1 cellular context compared by ENCODE assay signal in the genomic region with DNA sequence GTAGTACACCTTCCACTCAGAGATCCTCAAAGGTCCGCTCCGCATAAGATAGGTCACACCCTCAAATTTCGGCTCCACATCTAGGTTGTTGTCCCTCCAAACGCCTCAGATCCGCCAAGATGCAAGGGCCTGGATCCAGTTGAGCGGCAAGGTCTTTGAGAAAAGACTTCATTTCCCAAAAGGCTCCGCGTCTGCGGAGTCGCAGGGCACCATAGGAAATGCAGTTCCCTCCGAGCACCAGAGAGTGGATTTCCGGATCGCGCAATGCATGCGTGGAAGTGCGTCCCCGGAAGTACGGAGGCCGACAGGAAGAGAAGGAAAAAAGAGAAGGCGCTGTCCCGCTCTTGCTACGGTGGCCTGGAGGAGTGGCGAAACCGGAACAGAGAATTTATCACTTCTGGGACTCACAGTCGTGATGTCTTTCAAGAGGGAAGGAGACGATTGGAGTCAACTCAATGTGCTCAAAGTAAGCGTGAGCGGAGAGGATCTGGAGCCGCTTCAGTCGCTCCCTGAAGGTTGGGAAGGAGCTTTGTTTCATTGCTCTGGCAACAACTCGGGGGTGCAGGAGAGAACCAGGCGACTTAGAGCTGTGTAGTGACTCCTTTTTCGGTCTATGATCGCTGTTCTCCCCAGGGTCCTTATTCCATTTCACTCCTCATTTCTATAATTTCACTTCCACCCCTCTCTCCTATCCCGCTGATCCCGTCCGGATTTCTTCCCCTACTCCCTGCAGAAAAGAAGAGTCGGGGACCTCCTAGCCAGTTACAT.
A peak's percentile ranks its signal among the peaks of the same experiment; 100 is the strongest.
TF ChIP-seq lines count a peak whose summit lies in the region.

A gene with protein sequence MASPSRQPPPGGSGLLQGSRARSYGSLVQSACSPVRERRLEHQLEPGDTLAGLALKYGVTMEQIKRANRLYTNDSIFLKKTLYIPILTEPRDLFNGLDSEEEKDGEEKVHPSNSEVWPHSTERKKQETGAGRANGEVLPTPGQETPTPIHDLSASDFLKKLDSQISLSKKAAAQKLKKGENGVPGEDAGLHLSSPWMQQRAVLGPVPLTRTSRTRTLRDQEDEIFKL (minus strand): TSS at position 165 of the 768 bp plus-strand sequence. CDS start 644 bp downstream, outside the sequence.
A gene with protein sequence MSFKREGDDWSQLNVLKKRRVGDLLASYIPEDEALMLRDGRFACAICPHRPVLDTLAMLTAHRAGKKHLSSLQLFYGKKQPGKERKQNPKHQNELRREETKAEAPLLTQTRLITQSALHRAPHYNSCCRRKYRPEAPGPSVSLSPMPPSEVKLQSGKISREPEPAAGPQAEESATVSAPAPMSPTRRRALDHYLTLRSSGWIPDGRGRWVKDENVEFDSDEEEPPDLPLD (plus strand): TSS at position 407 of the 768 bp plus-strand sequence. CDS start 9 bp downstream, at position 416.

TF ChIP-seq in HepG2, 621 proteins besides CTCF, POLR2A, EP300 and RAD21 (continued from another document and continues in another):
- TF ChIP-seq, protein P1, sequence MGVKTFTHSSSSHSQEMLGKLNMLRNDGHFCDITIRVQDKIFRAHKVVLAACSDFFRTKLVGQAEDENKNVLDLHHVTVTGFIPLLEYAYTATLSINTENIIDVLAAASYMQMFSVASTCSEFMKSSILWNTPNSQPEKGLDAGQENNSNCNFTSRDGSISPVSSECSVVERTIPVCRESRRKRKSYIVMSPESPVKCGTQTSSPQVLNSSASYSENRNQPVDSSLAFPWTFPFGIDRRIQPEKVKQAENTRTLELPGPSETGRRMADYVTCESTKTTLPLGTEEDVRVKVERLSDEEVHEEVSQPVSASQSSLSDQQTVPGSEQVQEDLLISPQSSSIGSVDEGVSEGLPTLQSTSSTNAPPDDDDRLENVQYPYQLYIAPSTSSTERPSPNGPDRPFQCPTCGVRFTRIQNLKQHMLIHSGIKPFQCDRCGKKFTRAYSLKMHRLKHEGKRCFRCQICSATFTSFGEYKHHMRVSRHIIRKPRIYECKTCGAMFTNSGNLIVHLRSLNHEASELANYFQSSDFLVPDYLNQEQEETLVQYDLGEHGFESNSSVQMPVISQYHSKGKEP (CRISPR knock-in tag; IDR thresholded peaks at IDR 0.05): no peak
- TF ChIP-seq PITX1 (CRISPR knock-in tag; IDR thresholded peaks at IDR 0.05) (peak; percentile 57; the same call in 1 of the 2 replicates), FOXA1 (IDR thresholded peaks at IDR 0.05) (no peak), FOXA1 (CRISPR knock-in tag; IDR thresholded peaks at IDR 0.05) (no peak), ZNF274 (CRISPR knock-in tag; IDR thresholded peaks at IDR 0.05) (peak; percentile 84), RXRA (CRISPR knock-in tag; IDR thresholded peaks at IDR 0.05) (0 out of 2 replicates have a peak, but pooled peaks have one; percentile 42), ZFP37 (CRISPR knock-in tag; IDR thresholded peaks at IDR 0.05; ENCODE audit: borderline replicate concordance) (peak; percentile 36; the same call in 1 of the 2 replicates), ZFP36L1 (CRISPR knock-in tag; IDR thresholded peaks at IDR 0.05) (no peak), ZNF737 (CRISPR knock-in tag; IDR thresholded peaks at IDR 0.05; ENCODE audit: borderline replicate concordance) (no peak; the same call in 1 of the 2 replicates), REPIN1 (CRISPR knock-in tag; IDR thresholded peaks at IDR 0.05; ENCODE audit: borderline replicate concordance, low read depth) (peak; percentile 82; the same call in 1 of the 2 replicates), SRSF1 (optimal IDR thresholded peaks at IDR 0.05; ENCODE audit: low read depth, low read length) (no peak), RNF2 (conservative IDR thresholded peaks at IDR 0.05; ENCODE audit: low read depth) (no peak), ATF7 (IDR thresholded peaks at IDR 0.05) (no peak), ATF7 (CRISPR knock-in tag; IDR thresholded peaks at IDR 0.05) (0 out of 2 replicates have a peak, but pooled peaks have one; percentile 32), ZNF672 (CRISPR knock-in tag; IDR thresholded peaks at IDR 0.05) (no peak), ZNF263 (CRISPR knock-in tag; IDR thresholded peaks at IDR 0.05) (peak; percentile 28; the same call in 1 of the 2 replicates), ZIK1 (CRISPR knock-in tag; IDR thresholded peaks at IDR 0.05; ENCODE audit: borderline replicate concordance, low read depth) (no peak; the same call in 1 of the 2 replicates), SP140L (CRISPR knock-in tag; IDR thresholded peaks at IDR 0.05; ENCODE audit: borderline replicate concordance) (peak; percentile 66; the same call in 1 of the 2 replicates), TBP (CRISPR knock-in tag; IDR thresholded peaks at IDR 0.05) (peak; percentile 93; the same call in 1 of the 2 replicates), NCOA5 (CRISPR knock-in tag; IDR thresholded peaks at IDR 0.05) (no peak), HMGA1 (CRISPR knock-in tag; conservative IDR thresholded peaks at IDR 0.05) (no peak), ZNF34 (CRISPR knock-in tag; IDR thresholded peaks at IDR 0.05; ENCODE audit: borderline replicate concordance) (no peak)
- TF ChIP-seq, protein P2, sequence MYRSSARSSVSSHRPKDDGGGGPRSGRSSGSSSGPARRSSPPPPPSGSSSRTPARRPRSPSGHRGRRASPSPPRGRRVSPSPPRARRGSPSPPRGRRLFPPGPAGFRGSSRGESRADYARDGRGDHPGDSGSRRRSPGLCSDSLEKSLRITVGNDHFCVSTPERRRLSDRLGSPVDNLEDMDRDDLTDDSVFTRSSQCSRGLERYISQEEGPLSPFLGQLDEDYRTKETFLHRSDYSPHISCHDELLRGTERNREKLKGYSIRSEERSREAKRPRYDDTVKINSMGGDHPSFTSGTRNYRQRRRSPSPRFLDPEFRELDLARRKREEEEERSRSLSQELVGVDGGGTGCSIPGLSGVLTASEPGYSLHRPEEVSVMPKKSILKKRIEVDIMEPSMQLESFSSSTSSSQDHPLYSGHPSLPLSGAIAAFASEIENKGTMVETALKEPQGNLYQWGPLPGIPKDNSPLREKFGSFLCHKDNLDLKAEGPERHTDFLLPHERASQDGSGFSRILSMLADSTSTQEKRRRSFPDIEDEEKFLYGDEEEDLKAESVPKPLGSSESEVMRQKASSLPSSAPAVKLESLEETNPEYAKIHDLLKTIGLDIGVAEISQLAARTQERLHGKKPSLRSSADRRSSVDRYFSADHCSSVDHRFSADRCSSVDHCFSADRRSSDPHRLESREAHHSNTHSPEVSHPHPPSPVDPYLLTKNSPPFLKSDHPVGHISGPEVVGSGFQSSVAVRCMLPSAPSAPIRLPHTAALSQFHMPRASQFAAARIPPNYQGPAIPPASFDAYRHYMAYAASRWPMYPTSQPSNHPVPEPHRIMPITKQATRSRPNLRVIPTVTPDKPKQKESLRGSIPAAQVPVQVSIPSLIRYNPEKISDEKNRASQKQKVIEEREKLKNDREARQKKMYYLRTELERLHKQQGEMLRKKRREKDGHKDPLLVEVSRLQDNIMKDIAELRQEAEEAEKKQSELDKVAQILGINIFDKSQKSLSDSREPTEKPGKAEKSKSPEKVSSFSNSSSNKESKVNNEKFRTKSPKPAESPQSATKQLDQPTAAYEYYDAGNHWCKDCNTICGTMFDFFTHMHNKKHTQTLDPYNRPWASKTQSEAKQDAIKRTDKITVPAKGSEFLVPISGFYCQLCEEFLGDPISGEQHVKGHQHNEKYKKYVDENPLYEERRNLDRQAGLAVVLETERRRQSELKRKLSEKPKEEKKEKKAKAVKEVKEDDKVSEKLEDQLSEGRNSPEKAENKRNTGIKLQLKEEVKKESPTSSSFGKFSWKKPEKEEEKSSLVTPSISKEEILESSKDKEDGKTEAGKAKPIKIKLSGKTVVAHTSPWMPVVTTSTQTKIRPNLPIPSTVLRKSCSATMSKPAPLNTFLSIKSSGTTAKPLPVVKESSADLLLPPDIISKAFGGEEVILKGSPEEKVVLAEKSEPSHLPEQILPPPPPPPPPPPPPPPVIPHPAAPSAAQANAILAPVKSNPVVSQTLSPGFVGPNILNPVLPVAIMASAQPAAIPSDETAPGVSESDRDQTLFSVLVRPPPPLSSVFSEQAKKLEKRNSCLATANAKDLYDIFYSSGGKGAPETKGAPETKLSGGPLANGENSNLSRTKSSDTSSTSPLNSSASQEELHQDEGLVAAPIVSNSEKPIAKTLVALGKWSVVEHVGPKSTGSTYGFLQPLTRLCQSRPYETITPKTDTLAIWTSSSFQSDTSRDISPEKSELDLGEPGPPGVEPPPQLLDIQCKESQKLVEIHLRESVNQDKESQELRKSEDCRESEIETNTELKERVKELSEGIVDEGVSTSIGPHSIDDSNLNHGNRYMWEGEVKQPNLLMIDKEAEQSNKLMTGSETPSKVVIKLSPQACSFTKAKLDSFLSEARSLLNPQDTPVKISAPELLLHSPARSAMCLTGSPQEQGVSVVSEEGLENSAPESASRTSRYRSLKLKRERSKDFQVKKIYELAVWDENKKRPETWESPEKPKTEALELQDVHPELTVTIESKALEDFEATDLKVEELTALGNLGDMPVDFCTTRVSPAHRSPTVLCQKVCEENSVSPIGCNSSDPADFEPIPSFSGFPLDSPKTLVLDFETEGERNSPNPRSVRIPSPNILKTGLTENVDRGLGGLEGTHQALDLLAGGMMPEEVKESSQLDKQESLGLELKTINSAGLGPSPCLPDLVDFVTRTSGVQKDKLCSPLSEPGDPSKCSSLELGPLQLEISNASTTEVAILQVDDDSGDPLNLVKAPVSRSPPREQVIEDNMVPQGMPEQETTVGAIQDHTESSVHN (CRISPR knock-in tag; IDR thresholded peaks at IDR 0.05): no peak
- TF ChIP-seq, protein P3, sequence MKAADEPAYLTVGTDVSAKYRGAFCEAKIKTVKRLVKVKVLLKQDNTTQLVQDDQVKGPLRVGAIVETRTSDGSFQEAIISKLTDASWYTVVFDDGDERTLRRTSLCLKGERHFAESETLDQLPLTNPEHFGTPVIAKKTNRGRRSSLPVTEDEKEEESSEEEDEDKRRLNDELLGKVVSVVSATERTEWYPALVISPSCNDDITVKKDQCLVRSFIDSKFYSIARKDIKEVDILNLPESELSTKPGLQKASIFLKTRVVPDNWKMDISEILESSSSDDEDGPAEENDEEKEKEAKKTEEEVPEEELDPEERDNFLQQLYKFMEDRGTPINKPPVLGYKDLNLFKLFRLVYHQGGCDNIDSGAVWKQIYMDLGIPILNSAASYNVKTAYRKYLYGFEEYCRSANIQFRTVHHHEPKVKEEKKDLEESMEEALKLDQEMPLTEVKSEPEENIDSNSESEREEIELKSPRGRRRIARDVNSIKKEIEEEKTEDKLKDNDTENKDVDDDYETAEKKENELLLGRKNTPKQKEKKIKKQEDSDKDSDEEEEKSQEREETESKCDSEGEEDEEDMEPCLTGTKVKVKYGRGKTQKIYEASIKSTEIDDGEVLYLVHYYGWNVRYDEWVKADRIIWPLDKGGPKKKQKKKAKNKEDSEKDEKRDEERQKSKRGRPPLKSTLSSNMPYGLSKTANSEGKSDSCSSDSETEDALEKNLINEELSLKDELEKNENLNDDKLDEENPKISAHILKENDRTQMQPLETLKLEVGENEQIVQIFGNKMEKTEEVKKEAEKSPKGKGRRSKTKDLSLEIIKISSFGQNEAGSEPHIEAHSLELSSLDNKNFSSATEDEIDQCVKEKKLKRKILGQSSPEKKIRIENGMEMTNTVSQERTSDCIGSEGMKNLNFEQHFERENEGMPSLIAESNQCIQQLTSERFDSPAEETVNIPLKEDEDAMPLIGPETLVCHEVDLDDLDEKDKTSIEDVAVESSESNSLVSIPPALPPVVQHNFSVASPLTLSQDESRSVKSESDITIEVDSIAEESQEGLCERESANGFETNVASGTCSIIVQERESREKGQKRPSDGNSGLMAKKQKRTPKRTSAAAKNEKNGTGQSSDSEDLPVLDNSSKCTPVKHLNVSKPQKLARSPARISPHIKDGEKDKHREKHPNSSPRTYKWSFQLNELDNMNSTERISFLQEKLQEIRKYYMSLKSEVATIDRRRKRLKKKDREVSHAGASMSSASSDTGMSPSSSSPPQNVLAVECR (CRISPR knock-in tag; IDR thresholded peaks at IDR 0.05; ENCODE audit: borderline replicate concordance): peak; percentile 97
- TF ChIP-seq, protein P4, sequence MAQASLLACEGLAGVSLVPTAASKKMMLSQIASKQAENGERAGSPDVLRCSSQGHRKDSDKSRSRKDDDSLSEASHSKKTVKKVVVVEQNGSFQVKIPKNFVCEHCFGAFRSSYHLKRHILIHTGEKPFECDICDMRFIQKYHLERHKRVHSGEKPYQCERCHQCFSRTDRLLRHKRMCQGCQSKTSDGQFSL (CRISPR knock-in tag; IDR thresholded peaks at IDR 0.05): peak; percentile 73; the same call in 1 of the 2 replicates
- TF ChIP-seq, protein P5, sequence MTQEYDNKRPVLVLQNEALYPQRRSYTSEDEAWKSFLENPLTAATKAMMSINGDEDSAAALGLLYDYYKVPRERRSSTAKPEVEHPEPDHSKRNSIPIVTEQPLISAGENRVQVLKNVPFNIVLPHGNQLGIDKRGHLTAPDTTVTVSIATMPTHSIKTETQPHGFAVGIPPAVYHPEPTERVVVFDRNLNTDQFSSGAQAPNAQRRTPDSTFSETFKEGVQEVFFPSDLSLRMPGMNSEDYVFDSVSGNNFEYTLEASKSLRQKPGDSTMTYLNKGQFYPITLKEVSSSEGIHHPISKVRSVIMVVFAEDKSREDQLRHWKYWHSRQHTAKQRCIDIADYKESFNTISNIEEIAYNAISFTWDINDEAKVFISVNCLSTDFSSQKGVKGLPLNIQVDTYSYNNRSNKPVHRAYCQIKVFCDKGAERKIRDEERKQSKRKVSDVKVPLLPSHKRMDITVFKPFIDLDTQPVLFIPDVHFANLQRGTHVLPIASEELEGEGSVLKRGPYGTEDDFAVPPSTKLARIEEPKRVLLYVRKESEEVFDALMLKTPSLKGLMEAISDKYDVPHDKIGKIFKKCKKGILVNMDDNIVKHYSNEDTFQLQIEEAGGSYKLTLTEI (CRISPR knock-in tag; conservative IDR thresholded peaks at IDR 0.05): no peak
- TF ChIP-seq, protein P6, sequence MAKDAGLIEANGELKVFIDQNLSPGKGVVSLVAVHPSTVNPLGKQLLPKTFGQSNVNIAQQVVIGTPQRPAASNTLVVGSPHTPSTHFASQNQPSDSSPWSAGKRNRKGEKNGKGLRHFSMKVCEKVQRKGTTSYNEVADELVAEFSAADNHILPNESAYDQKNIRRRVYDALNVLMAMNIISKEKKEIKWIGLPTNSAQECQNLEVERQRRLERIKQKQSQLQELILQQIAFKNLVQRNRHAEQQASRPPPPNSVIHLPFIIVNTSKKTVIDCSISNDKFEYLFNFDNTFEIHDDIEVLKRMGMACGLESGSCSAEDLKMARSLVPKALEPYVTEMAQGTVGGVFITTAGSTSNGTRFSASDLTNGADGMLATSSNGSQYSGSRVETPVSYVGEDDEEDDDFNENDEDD (CRISPR knock-in tag; IDR thresholded peaks at IDR 0.05; ENCODE audit: borderline replicate concordance): peak; percentile 76; the same call in 1 of the 2 replicates
- TF ChIP-seq, protein P7, sequence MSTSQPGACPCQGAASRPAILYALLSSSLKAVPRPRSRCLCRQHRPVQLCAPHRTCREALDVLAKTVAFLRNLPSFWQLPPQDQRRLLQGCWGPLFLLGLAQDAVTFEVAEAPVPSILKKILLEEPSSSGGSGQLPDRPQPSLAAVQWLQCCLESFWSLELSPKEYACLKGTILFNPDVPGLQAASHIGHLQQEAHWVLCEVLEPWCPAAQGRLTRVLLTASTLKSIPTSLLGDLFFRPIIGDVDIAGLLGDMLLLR (CRISPR knock-in tag; IDR thresholded peaks at IDR 0.05): no peak
- TF ChIP-seq, protein P8, sequence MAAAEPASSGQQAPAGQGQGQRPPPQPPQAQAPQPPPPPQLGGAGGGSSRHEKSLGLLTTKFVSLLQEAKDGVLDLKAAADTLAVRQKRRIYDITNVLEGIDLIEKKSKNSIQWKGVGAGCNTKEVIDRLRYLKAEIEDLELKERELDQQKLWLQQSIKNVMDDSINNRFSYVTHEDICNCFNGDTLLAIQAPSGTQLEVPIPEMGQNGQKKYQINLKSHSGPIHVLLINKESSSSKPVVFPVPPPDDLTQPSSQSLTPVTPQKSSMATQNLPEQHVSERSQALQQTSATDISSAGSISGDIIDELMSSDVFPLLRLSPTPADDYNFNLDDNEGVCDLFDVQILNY (CRISPR knock-in tag; conservative IDR thresholded peaks at IDR 0.05): no peak
